ENCODE assay signal across 8 cellular contexts in the genomic region with DNA sequence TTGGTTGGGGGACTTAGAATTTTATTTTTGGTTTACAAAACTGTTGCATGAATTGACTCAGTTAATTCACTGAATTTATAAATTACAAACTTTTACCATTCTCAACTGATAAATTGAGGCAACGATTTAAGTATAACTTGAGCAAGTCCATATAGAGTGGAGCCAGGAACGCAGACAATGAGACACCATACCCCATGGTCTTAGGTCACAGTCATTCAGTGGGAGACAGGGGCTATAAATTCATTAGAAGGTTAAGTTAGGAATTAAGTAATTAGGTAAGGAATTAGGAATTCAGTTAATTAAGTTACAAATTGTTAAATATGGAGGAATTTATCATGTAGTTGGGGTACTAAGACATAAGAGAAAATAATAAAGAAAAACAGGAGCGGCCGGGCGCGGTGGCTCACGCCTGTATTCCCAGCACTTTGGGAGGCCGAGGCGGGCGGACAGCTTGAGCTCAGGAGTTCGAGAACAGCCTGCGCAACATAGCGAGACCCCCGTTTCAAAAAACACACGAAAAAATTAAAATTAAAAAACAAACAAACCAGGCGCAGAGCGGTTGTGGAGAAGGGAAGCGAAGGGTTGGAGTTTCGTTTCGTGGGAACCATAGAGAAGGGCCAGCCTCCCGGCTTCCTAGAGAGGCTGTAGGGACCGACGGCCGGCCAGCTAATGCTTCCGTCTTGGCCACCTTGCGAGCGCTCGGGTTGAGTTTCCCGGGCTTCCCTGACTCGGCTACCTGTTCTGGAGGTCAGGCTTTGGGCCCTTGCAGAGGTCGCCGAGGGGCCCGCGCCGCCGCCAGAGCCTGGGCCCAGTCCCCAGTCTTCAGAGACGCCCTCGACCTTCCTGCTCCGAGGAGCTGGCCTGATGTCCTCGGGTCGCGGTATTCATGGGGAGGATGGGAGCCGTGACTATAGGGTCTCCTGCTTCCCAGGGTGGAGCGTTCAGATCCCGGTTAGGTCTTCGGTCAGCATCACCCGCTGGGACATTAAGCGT. TPM values are rescaled to one million over a fixed set of nuclear protein-coding genes. Genes with fewer than 3 reads are reported as not detected.
A peak's percentile ranks its signal among the peaks of the same experiment; 100 is the strongest.
DNase-seq lines count a peak whose midpoint lies in the region; ATAC-seq and TF ChIP-seq lines count a peak whose summit lies in the region.

A gene (plus strand): TSS at position 645 of the 993 bp plus-strand sequence. CDS start 858 bp downstream, outside the sequence.

- no peaks in the 10 kb centered on the region for H3K27me3 Mint-ChIP-seq in GM23338 (ENCODE audit: insufficient read depth, low read depth, poor library complexity)

- no peaks in the 10 kb centered on the region for H3F3A ChIP-seq in GM23338 (replicated peaks; ENCODE audit: low read depth)

- H3K9me3 ChIP-seq in hepatocyte (ENCODE audit: low read depth) (no peaks in the 10 kb centered on the region), psoas muscle (no peaks in the 10 kb centered on the region)

- H3K9me3 Mint-ChIP-seq in GM23338 = no peaks in the 10 kb centered on the region

- H2AFZ ChIP-seq in GM23338 = peak within 1 kb of the TSS; percentile 98
- H2AFZ ChIP-seq in hepatocyte = peak within 1 kb of the TSS; percentile 97

- H3K36me3 Mint-ChIP-seq in GM23338 (ENCODE audit: low read depth) = peaks cover 5% of the 10 kb centered on the region; the same call in 2 of the 3 replicates

- H4K20me1 ChIP-seq in GM23338 (replicated peaks; ENCODE audit: insufficient read depth) = no peaks in the 10 kb centered on the region
- no peaks in the 10 kb centered on the region for H4K20me1 ChIP-seq in hepatocyte (ENCODE audit: insufficient read depth, poor library complexity, severe bottlenecking)

- ATAC-seq in GM23338 (peak; percentile 92), psoas muscle (peak; percentile 92 to 97 (median 94))

- H3K27me3 ChIP-seq in GM06990 (replicated peaks; ENCODE audit: control insufficient read depth, insufficient read depth, low read length) (no peaks in the 10 kb centered on the region), GM23338 (ENCODE audit: insufficient read depth) (no peaks in the 10 kb centered on the region), hepatocyte (no peaks in the 10 kb centered on the region), psoas muscle (ENCODE audit: insufficient read depth in 3 of 3, low read length in 2 of 3) (no peaks in the 10 kb centered on the region)

- H3K27ac Mint-ChIP-seq in GM23338 = peak within 1 kb of the TSS; percentile 95

- H3K36me3 ChIP-seq in GM06990 (ENCODE audit: control insufficient read depth, insufficient read depth, low read length) = peaks cover 2% of the 10 kb centered on the region; the same call in 1 of the 2 replicates
- no peaks in the 10 kb centered on the region for H3K36me3 ChIP-seq in GM23338 (ENCODE audit: insufficient read depth)
- no peaks in the 10 kb centered on the region for H3K36me3 ChIP-seq in hepatocyte (replicated peaks; ENCODE audit: insufficient read depth, low read depth)
- H3K36me3 ChIP-seq in psoas muscle (ENCODE audit: insufficient read depth in 1 of 2, low read depth in 1 of 2) = peaks cover 6 to 34% of the 10 kb centered on the region in 2 donors

- H3K79me2 ChIP-seq in GM23338 (replicated peaks; ENCODE audit: insufficient read depth) (no peaks in the 10 kb centered on the region), hepatocyte (no peaks in the 10 kb centered on the region)

- in situ Hi-C loops in astrocyte of the cerebellum (cut with HindIII; ENCODE audit: low sequenced_read_pairs) = no loop called here

- H3K4me2 ChIP-seq in GM23338 (peak within 1 kb of the TSS; percentile 80), hepatocyte (peak within 1 kb of the TSS; percentile 80)

- peaks cover 15% of the 10 kb centered on the region for H3K4me1 Mint-ChIP-seq in GM23338

- intact Hi-C loops in psoas muscle (cut with DNase I) = no loop called here

- H3K9me2 ChIP-seq in GM23338 (ENCODE audit: insufficient read depth) = no peaks in the 10 kb centered on the region
- H3K9me2 ChIP-seq in hepatocyte (replicated peaks; ENCODE audit: insufficient read depth) = no peaks in the 10 kb centered on the region

- H3K4me3 Mint-ChIP-seq in GM23338 = peak within 1 kb of the TSS; percentile 85

- peak within 1 kb of the TSS; percentile 84 for H3K4me3 ChIP-seq in GM06990 (replicated peaks; ENCODE audit: low read depth, low read length)
- peak within 1 kb of the TSS; percentile 70 for H3K4me3 ChIP-seq in GM23338
- peak within 1 kb of the TSS; percentile 69 for H3K4me3 ChIP-seq in astrocyte of the cerebellum (ENCODE audit: low read depth, low read length)
- peak within 1 kb of the TSS; percentile 82 for H3K4me3 ChIP-seq in hepatocyte
- H3K4me3 ChIP-seq in psoas muscle = peak within 1 kb of the TSS; percentile 95

- WGBS in hepatocyte (ENCODE audit: low lambda C conversion rate, missing lambda C conversion rate) = 27% methylated on average over 48 of the region's 48 CpGs
- 6 to 10% (median 8%) methylated on average over 45 to 48 of the region's 48 CpGs for WGBS in psoas muscle, 3 donors

- H3K27ac ChIP-seq in GM23338 (ENCODE audit: low read depth) (peak within 1 kb of the TSS; percentile 53; the same call in 1 of the 2 replicates), hepatocyte (peak within 1 kb of the TSS; percentile 52), psoas muscle (peak within 1 kb of the TSS; percentile 81)

- peak; percentile 67 for DNase-seq in GM06990 (ENCODE audit: extremely low read depth, insufficient read length)
- peak; percentile 82 for DNase-seq in GM23338 (ENCODE audit: low spot score)
- peak; percentile 67 for DNase-seq in M059J (ENCODE audit: low read depth)
- DNase-seq in T-helper 1 cell = peak; percentile 16 to 63 (median 38)
- peak; percentile 41 for DNase-seq in astrocyte of the cerebellum (ENCODE audit: low read depth)
- DNase-seq in hepatocyte (ENCODE audit: low spot score) = peak; percentile 83
- peak; percentile 77 to 87 for DNase-seq in psoas muscle
- DNase-seq in NCI-H2107 (lab: John Stamatoyannopoulos, UW) = no peak

- TF ChIP-seq CTCF in GM06990 (IDR thresholded peaks at IDR 0.05; ENCODE audit: insufficient read depth, low read length, poor library complexity, severe bottlenecking) (no peak), GM23338 (conservative IDR thresholded peaks at IDR 0.05; ENCODE audit: low read depth in 2 of 2) (no peak), astrocyte of the cerebellum (IDR thresholded peaks at IDR 0.05; ENCODE audit: low read depth, low read length, missing control alignments) (no peak), hepatocyte (IDR thresholded peaks at IDR 0.05; ENCODE audit: poor library complexity) (no peak), psoas muscle (IDR thresholded peaks at IDR 0.05) (no peak)

- peaks cover 18% of the 10 kb centered on the region for H3K4me1 ChIP-seq in GM23338 (ENCODE audit: insufficient read depth)
- peaks cover 4% of the 10 kb centered on the region for H3K4me1 ChIP-seq in hepatocyte (ENCODE audit: insufficient read depth)
- peaks cover 3% of the 10 kb centered on the region for H3K4me1 ChIP-seq in psoas muscle

TF ChIP-seq in GM23338, 12 proteins besides CTCF, POLR2A, EP300 and RAD21:
- TF ChIP-seq POLR2AphosphoS5 (IDR thresholded peaks at IDR 0.05; ENCODE audit: low read depth) (peak; percentile 64), JUNB (IDR thresholded peaks at IDR 0.05; ENCODE audit: unreplicated experiment) (no peak), NANOG (IDR thresholded peaks at IDR 0.05; ENCODE audit: borderline replicate concordance) (no peak), EZH2phosphoT487 (IDR thresholded peaks at IDR 0.05; ENCODE audit: unreplicated experiment) (no peak), CREB1 (CRISPR knock-in tag; IDR thresholded peaks at IDR 0.05; ENCODE audit: low read depth) (no peak)

RNA-seq across cellular contexts. Expression of the gene that starts here (rescaled TPM):
- total RNA-seq in GM23338 (2014; rRNA removed; shearing (Covaris generic)) = 7.4 and 10.5 TPM in 2 replicates
- 1.3 and 1.4 TPM in 2 replicates for polyA plus RNA-seq in GM23338 (2016; fragmentation: Nextera tagmentation; extraction: Ambion mirVana)
- 4.1 and 4.4 TPM in 2 replicates for total RNA-seq in M059J (2014; rRNA removed; shearing (Covaris generic))
- total RNA-seq in hepatocyte = 3.6 and 4.7 TPM in 2 replicates
- polyA plus RNA-seq in hepatocyte = 1.2 and 1.8 TPM in 2 replicates
- total RNA-seq in psoas muscle = 1 to 10 TPM; 3.2 to 4.9 (median 4.4) TPM
- 1 to 10 TPM in 2 of 3 donors, under 1 TPM in 1; 0.82 to 3.0 (median 1.6) TPM for polyA plus RNA-seq in psoas muscle
